8 cellular contexts compared by ENCODE assay signal in genomic region chr12:30755395-30755762, GRCh38. TPM values are rescaled to one million over a fixed set of nuclear protein-coding genes. Genes with fewer than 3 reads are reported as not detected.
DNase-seq lines count a peak whose midpoint lies in the region; ATAC-seq, FAIRE-seq and TF ChIP-seq lines count a peak whose summit lies in the region.

No MANE protein-coding gene starts in this region.

- peak overlapping the region; percentile 75 for H3K4me3 ChIP-seq in A549
- H3K4me3 ChIP-seq in mucosa of stomach (ENCODE audit: low read length): peak overlapping the region; percentile 48

- 15% methylated on average over 7 of the region's 7 CpGs for WGBS in A549 (ENCODE audit: missing lambda C conversion rate)

- peak overlapping the region; percentile 91 to 93 (median 91) for H3K27ac Mint-ChIP-seq in IgD-negative memory B cell
- H3K27ac Mint-ChIP-seq in central memory CD8-positive, alpha-beta T cell (ENCODE audit: low read depth): peak overlapping the region; percentile 16

- H3K27ac ChIP-seq in A549: peak overlapping the region; percentile 88 to 98

- TF ChIP-seq POLR2A in A549 (IDR thresholded peaks at IDR 0.05; ENCODE audit: low read length): no peak

- ATAC-seq in A549 (no peak), GM21723 (IDR thresholded peaks at IDR 0.05; ENCODE audit: unreplicated experiment) (no peak)
- no peak for ATAC-seq in central memory CD8-positive, alpha-beta T cell (replicated peaks; ENCODE audit: extremely low read depth, poor library complexity, severe bottlenecking)

- no peaks in the 10 kb centered on the region for H3K27me3 Mint-ChIP-seq in IgD-negative memory B cell
- no peaks in the 10 kb centered on the region for H3K27me3 Mint-ChIP-seq in central memory CD8-positive, alpha-beta T cell

- no peaks in the 10 kb centered on the region for H3K27me3 ChIP-seq in mucosa of stomach (ENCODE audit: control insufficient read depth, insufficient read depth, low read length)

- peaks cover 20 to 24% (median 23%) of the 10 kb centered on the region in 3 donors for H3K4me1 Mint-ChIP-seq in IgD-negative memory B cell
- H3K4me1 Mint-ChIP-seq in central memory CD8-positive, alpha-beta T cell: peaks cover 36% of the 10 kb centered on the region

- H3K9ac ChIP-seq in mucosa of stomach (ENCODE audit: low read length): peak overlapping the region; percentile 88

- TF ChIP-seq CTCF in A549 (IDR thresholded peaks at IDR 0.05): no peak

- H3K4me1 ChIP-seq in A549: peaks cover 28% of the 10 kb centered on the region; the same call in 2 of the 3 replicates
- H3K4me1 ChIP-seq in mucosa of stomach (ENCODE audit: control insufficient read depth, insufficient read depth, low read length): peaks cover 9% of the 10 kb centered on the region

- H3K9me3 ChIP-seq in A549 (no peaks in the 10 kb centered on the region), mucosa of stomach (ENCODE audit: control insufficient read depth, low read length) (no peaks in the 10 kb centered on the region)

- DNase-seq in A549 (ENCODE audit: low read depth in 1 of 2, low spot score in 1 of 2) (peak in 1 of 2 experiments; percentile 2), kidney tubule cell (ENCODE audit: low spot score) (no peak), Ammon's horn (ENCODE audit: low spot score) (no peak), DMS 273 treated with DMSO at 0.1 percent for 48 hours (lab: John Stamatoyannopoulos, UW) (no peak)
- no peak for DNase-seq in central memory CD8-positive, alpha-beta T cell (ENCODE audit: low spot score in 2 of 2)

- TF ChIP-seq RAD21 in A549 (conservative IDR thresholded peaks at IDR 0.05 in 1 of 2, IDR thresholded peaks at IDR 0.05 in 1 of 2): no peak

- no peak for TF ChIP-seq EP300 in A549 (IDR thresholded peaks at IDR 0.05)

- CTCF ChIA-PET in A549 (lab: Yijun Ruan, JAX): interaction anchor here (0.8 to 3.9 kb wide), 13 partner anchors 8 to 91 kb away, joined by 3 to 25 read pairs (median 5); partner anchors contain the start of gene IPO8

- H3K36me3 Mint-ChIP-seq in IgD-negative memory B cell: peaks cover under 1% of the 10 kb centered on the region
- H3K36me3 Mint-ChIP-seq in central memory CD8-positive, alpha-beta T cell (ENCODE audit: insufficient read depth): peaks cover 6% of the 10 kb centered on the region

- no peaks in the 10 kb centered on the region for H3K36me3 ChIP-seq in mucosa of stomach (ENCODE audit: control insufficient read depth, insufficient read depth, low read length)

- H3K4me3 Mint-ChIP-seq in IgD-negative memory B cell: peak overlapping the region; percentile 91 to 99 (median 96)
- peak overlapping the region; percentile 80 for H3K4me3 Mint-ChIP-seq in central memory CD8-positive, alpha-beta T cell

- POLR2A ChIA-PET in A549 (lab: Yijun Ruan, JAX): interaction anchor here (0.8 to 4.2 kb wide), 10 partner anchors 12 to 67 kb away, joined by 3 to 90 read pairs (median 3); partner anchors contain the start of gene IPO8

- no peaks in the 10 kb centered on the region for H3K9me3 Mint-ChIP-seq in IgD-negative memory B cell
- no peaks in the 10 kb centered on the region for H3K9me3 Mint-ChIP-seq in central memory CD8-positive, alpha-beta T cell

- FAIRE-seq in A549 (lab: Jason Lieb, UNC): no peak

- peak overlapping the region; percentile 76 for H3K4me2 ChIP-seq in A549

TF ChIP-seq in A549, 52 proteins besides CTCF, POLR2A, EP300 and RAD21:
- TF ChIP-seq ZC3H11A (IDR thresholded peaks at IDR 0.05): no peak
- TF ChIP-seq CHD4 (IDR thresholded peaks at IDR 0.05; ENCODE audit: borderline replicate concordance): no peak
- no peak for TF ChIP-seq REST (IDR thresholded peaks at IDR 0.05)
- no peak for TF ChIP-seq HOXA7 (CRISPR knock-in tag; IDR thresholded peaks at IDR 0.05)
- TF ChIP-seq TFCP2L1 (CRISPR knock-in tag; IDR thresholded peaks at IDR 0.05): no peak
- no peak for TF ChIP-seq TP53 (CRISPR knock-in tag; IDR thresholded peaks at IDR 0.05)
- TF ChIP-seq BHLHE40 (IDR thresholded peaks at IDR 0.05; ENCODE audit: low read depth, low read length): no peak
TF ChIP-seq in A549: peak in this region for 0.

RNA-seq across cellular contexts. Expression of gene CAPRIN2, which starts 0.6 kb away (rescaled TPM):
- polyA plus RNA-seq in A549 (2011; rRNA removed) (26.2 and 31.6 TPM in 2 replicates), A549 (2017; fragmentation: RNase III; extraction: RNeasy Plus Mini Kit Qiagen cat#74134 plus additional on column Dnase treatment) (23.1 to 25.0 TPM (median 24.2 TPM) in 3 replicates), IgD-negative memory B cell (14.6 TPM)
- 8.2 and 8.9 TPM in 2 replicates for polyA plus RNA-seq in A549 (2012; cell fraction: cytosol; rRNA removed)
- 17.7 and 32.2 TPM in 2 replicates for polyA plus RNA-seq in A549 (2012; cell fraction: nucleus; rRNA removed)
- 12.0 and 14.0 TPM in 2 replicates for polyA minus RNA-seq in A549 (2011; rRNA and poly(A)+ RNA removed)

RNA-seq across cellular contexts. Expression of gene IPO8, which starts 59.7 kb away (rescaled TPM):
- polyA plus RNA-seq in A549 (2011; rRNA removed): 23.1 and 41.6 TPM in 2 replicates
- polyA plus RNA-seq in A549 (2012; cell fraction: cytosol; rRNA removed): 5.3 and 6.4 TPM in 2 replicates
- polyA plus RNA-seq in A549 (2012; cell fraction: nucleus; rRNA removed): 4.0 and 10.8 TPM in 2 replicates
- 31.8 to 34.3 TPM (median 32.7 TPM) in 3 replicates for polyA plus RNA-seq in A549 (2017; fragmentation: RNase III; extraction: RNeasy Plus Mini Kit Qiagen cat#74134 plus additional on column Dnase treatment)
- 36.2 and 57.4 TPM in 2 replicates for polyA minus RNA-seq in A549 (2011; rRNA and poly(A)+ RNA removed)
- polyA plus RNA-seq in IgD-negative memory B cell: 11.3 TPM
